ENCODE assay signal across 13 cellular contexts in the genomic region with DNA sequence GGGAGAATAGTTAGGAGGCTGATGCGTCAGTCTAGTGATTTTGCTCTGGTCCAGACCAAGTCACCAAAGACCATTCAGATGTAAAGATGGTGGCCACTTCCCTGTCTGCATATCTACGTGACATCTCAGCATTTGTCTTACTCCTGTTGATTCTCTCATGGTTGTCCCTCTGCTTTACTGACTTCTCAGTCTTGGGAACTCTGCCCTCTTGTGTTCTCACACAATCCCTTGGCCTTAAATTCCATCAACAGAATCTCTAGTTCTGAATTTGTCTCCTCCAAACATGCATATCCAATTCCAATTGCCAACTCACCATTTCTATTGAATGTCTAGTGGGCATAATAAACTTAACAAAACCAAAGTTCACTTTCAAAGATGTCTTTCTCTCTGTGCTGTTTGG.
DNase-seq lines count a peak whose midpoint lies in the region; FAIRE-seq and TF ChIP-seq lines count a peak whose summit lies in the region.
"Had no signal": no experiment of that assay in that cellular context is flagged by ENCODE, and none has a peak within 500 bp of the region (broad histone marks: within the 10 kb centered on the region; RNA-seq: fewer than 3 reads in every experiment).

No MANE protein-coding gene starts in this region.

- H3K27me3 ChIP-seq in Karpas-422 (ENCODE audit: low read length) (no peaks in the 10 kb centered on the region), WERI-Rb-1 (ENCODE audit: insufficient read depth, low read depth, severe bottlenecking) (no peaks in the 10 kb centered on the region)

- H3K27ac ChIP-seq in Karpas-422 (ENCODE audit: low read length) (no peak overlapping the region), WERI-Rb-1 (no peak overlapping the region)

- H3K9me2 ChIP-seq in Karpas-422 (replicated peaks; ENCODE audit: insufficient read depth, low read length), result no peaks in the 10 kb centered on the region

- no peak for FAIRE-seq in urothelium cell line (lab: Jason Lieb, UNC)

- no peak overlapping the region for H2AFZ ChIP-seq in Karpas-422 (ENCODE audit: low read length)

- H4K20me1 ChIP-seq in Karpas-422 (ENCODE audit: insufficient read depth, low read depth, low read length), result no peaks in the 10 kb centered on the region

- no peak overlapping the region for H3K9ac ChIP-seq in Karpas-422 (ENCODE audit: low read length)

- H3K4me3 ChIP-seq in Karpas-422 (ENCODE audit: low read length), result no peak overlapping the region
- H3K4me3 ChIP-seq in WERI-Rb-1 (ENCODE audit: low read depth, low read length), result no peak overlapping the region

- H3K4me2 ChIP-seq in Karpas-422 (ENCODE audit: low read depth, low read length, poor library complexity, severe bottlenecking), result no peak overlapping the region

- H3K9me3 ChIP-seq in Karpas-422 (ENCODE audit: low read length) (no peaks in the 10 kb centered on the region), WERI-Rb-1 (ENCODE audit: severe bottlenecking) (no peaks in the 10 kb centered on the region)

- H3K79me2 ChIP-seq in Karpas-422 (ENCODE audit: low read length), result no peaks in the 10 kb centered on the region

- DNase-seq in DMS 273 treated with DMSO at 0.1 percent for 48 hours (lab: John Stamatoyannopoulos, UW), result peak; percentile 42
- peak; percentile 49 for DNase-seq in Karpas-422
- DNase-seq in WERI-Rb-1, result no peak
- DNase-seq in left kidney (ENCODE audit: low read depth, low spot score), result peak; percentile 7
- DNase-seq in hepatic stellate cell (ENCODE audit: low spot score), result no peak
- no peak for DNase-seq in NCI-H345 (lab: John Stamatoyannopoulos, UW)
- no peak for DNase-seq in HuH-7.5 (ENCODE audit: low spot score)
- no peak for DNase-seq in urothelium cell line (ENCODE audit: low spot score)
- DNase-seq: activated B cell treated with CpG ODN at 0.5 μM for 24 hours; activated T-cell treated with anti-CD3 and anti-CD28 coated beads, Interleukin-2, amount 50 U/mL, for 72 hours; Calu3; kidney glomerular epithelial cell; NCI-H2081 treated with DMSO at 0.1 percent for 48 hours had no signal

- no peaks in the 10 kb centered on the region for H3K4me1 ChIP-seq in Karpas-422 (ENCODE audit: low read length)

- peak; percentile 28; the same call in 1 of the 2 replicates for TF ChIP-seq CTCF in WERI-Rb-1 (IDR thresholded peaks at IDR 0.05; ENCODE audit: low read depth, low read length)

- H3K36me3 ChIP-seq in Karpas-422 (ENCODE audit: insufficient read depth, low read length) (no peaks in the 10 kb centered on the region), WERI-Rb-1 (no peaks in the 10 kb centered on the region)

Comparison
In these comparisons a context has a peak if more than half of its experiments do, and no peak if none do; other contexts are left out.
1. DNase-seq: peak in DMS 273 treated with DMSO at 0.1 percent for 48 hours (single experiment), Karpas-422 (single experiment) and left kidney (single experiment); none in WERI-Rb-1 (single experiment), hepatic stellate cell (single experiment), NCI-H345 (single experiment), HuH-7.5 (single experiment) and urothelium cell line (single experiment).